Comparison of ENCODE assay signal across 8 cellular contexts in the genomic region with DNA sequence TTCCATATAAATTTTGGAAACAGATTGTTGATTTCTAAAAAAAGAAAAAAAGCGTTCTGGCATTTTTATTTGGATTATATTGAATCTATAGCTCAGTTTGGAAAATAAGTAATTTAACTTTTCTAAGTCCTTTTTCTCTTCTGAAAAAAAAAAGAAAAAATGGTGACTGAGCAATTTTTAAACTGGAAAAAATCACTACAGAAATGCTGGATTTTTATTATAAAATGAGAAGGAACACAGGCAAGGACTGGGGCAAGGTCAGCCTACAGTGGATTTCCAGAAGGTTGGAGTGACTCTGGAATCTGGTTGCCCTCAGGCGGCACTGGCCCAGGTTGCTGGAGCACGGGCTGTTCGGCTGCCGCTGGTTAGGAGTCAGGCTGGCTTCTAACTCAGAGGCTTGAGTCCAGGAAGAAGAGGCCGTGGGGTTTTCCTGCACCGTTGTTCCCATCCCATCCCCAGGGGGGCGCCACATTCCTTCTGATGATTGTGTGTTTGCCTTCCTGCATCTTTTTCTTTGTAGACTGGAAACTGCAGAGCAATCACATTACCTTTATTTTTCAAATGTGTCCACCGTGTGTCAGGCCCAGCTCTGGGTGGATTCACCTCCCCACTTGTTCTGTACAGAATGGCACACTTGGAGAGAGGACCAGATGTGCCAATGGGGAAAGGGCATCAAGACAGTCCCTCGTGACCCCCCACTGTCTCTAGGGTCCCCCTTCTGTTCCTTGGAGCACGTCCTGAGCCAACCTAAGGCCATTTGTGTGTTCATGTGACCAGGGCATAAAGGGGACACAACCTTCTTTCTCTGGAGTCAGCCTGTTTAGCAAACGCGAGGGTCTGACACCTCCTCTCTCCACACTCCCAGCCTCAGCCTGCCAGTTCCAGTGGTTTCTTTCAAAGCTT. TPM values are rescaled to one million over a fixed set of nuclear protein-coding genes. Genes with fewer than 3 reads are reported as not detected.
DNase-seq lines count a peak whose midpoint lies in the region; ATAC-seq, FAIRE-seq and TF ChIP-seq lines count a peak whose summit lies in the region.

No MANE protein-coding gene starts in this region.

- no peak overlapping the region for H3K4me3 Mint-ChIP-seq in endothelial cell (ENCODE audit: unreplicated experiment)
- no peak overlapping the region for H3K4me3 Mint-ChIP-seq in natural killer cell

- H3K36me3 Mint-ChIP-seq in endothelial cell (ENCODE audit: low read depth, unreplicated experiment) (no peaks in the 10 kb centered on the region), natural killer cell (no peaks in the 10 kb centered on the region)

- H3K27ac Mint-ChIP-seq in endothelial cell (ENCODE audit: unreplicated experiment) (no peak overlapping the region), natural killer cell (no peak overlapping the region)

- peak; percentile 36 to 58; a peak in 3 of 5 replicates for TF ChIP-seq RAD21 in A549 (conservative IDR thresholded peaks at IDR 0.05 in 1 of 2, IDR thresholded peaks at IDR 0.05 in 1 of 2)

- TF ChIP-seq POLR2A in A549 (IDR thresholded peaks at IDR 0.05; ENCODE audit: low read length) = no peak

- POLR2A ChIA-PET in A549 (lab: Yijun Ruan, JAX) = no interaction called here

- H3K4me1 Mint-ChIP-seq in endothelial cell (ENCODE audit: unreplicated experiment) (peaks cover 12% of the 10 kb centered on the region), natural killer cell (peaks cover 0 to 5% of the 10 kb centered on the region in 2 donors)

- H3K4me3 ChIP-seq in A549 = no peak overlapping the region
- H3K4me3 ChIP-seq in GM12875 (ENCODE audit: low read depth, low read length) = no peak overlapping the region
- H3K4me3 ChIP-seq in thoracic aorta = no peak overlapping the region

- TF ChIP-seq EP300 in A549 (IDR thresholded peaks at IDR 0.05) = no peak

- 40% methylated on average over 12 of the region's 13 CpGs for WGBS in A549 (ENCODE audit: missing lambda C conversion rate)

- TF ChIP-seq CTCF in A549 (IDR thresholded peaks at IDR 0.05) (peak; percentile 42), GM12875 (IDR thresholded peaks at IDR 0.05; ENCODE audit: borderline replicate concordance, insufficient read depth, low read depth, low read length) (peak; percentile 63), endothelial cell (IDR thresholded peaks at IDR 0.05; ENCODE audit: unreplicated experiment) (peak; percentile 78), natural killer cell (IDR thresholded peaks at IDR 0.05) (peak; percentile 45), thoracic aorta (IDR thresholded peaks at IDR 0.05) (peak; percentile 28)

- H3K27ac ChIP-seq in A549 = peak overlapping the region; percentile 3 to 63; a peak in 1 of 6 replicates
- no peak overlapping the region for H3K27ac ChIP-seq in thoracic aorta

- H3K4me1 ChIP-seq in A549 = 0 out of 3 replicates have a peak, but pooled peaks cover 8% of the 10 kb centered on the region
- no peaks in the 10 kb centered on the region for H3K4me1 ChIP-seq in thoracic aorta (ENCODE audit: control insufficient read depth in 1 of 2, low read depth in 2 of 2)

- peak overlapping the region; percentile 40; the same call in 2 of the 3 replicates for H3K4me2 ChIP-seq in A549

- intact Hi-C loops in natural killer cell (cut with micrococcal nuclease) = loop anchor here (10.0 kb wide), 1 partner anchor 575 kb away; no protein-coding TSS in a partner anchor

- H3K9me3 ChIP-seq in A549 (no peaks in the 10 kb centered on the region), thoracic aorta (no peaks in the 10 kb centered on the region)

- DNase-seq in A549 (ENCODE audit: low read depth in 1 of 2, low spot score in 1 of 2) (peak; percentile 35 to 67), NCI-H2227 (lab: John Stamatoyannopoulos, UW; ENCODE audit: unreplicated experiment) (peak; percentile 68), endothelial cell (ENCODE audit: low spot score) (peak; percentile 86), natural killer cell (peak; percentile 43), thoracic aorta (ENCODE audit: low spot score) (no peak)
- peak; percentile 71 to 76 for DNase-seq in activated CD4-positive, alpha-beta T cell treated with anti-CD3 and anti-CD28 coated beads, Interleukin-2, amount 50 U/mL, for 48 hours

- ATAC-seq in A549 = peak; percentile 25 to 62; a peak in 3 of 6 replicates
- peak in 2 of 3 donors; percentile 46 to 70 for ATAC-seq in natural killer cell
- ATAC-seq in thoracic aorta (ENCODE audit: insufficient number of reproducible peaks, low FRiP score, low read depth) = no peak
- ATAC-seq in GM19023 (IDR thresholded peaks at IDR 0.05; ENCODE audit: unreplicated experiment) = no peak

- H3K27me3 Mint-ChIP-seq in endothelial cell (ENCODE audit: unreplicated experiment) (peaks cover 16% of the 10 kb centered on the region), natural killer cell (ENCODE audit: low read depth in 2 of 2) (peaks cover 7 to 13% of the 10 kb centered on the region in 2 donors)

- H3K36me3 ChIP-seq in thoracic aorta = no peaks in the 10 kb centered on the region

- FAIRE-seq in A549 (lab: Jason Lieb, UNC) = no peak

- H3K27me3 ChIP-seq in thoracic aorta (replicated peaks; ENCODE audit: insufficient read depth) = no peaks in the 10 kb centered on the region

- CTCF ChIA-PET in A549 (lab: Yijun Ruan, JAX) = interaction anchor here (0.6 to 2.6 kb wide), 7 partner anchors 395 to 588 kb away, joined by 3 to 11 read pairs (median 3); no protein-coding TSS in a partner anchor

- H3K9me3 Mint-ChIP-seq in endothelial cell (ENCODE audit: unreplicated experiment) = no peaks in the 10 kb centered on the region
- H3K9me3 Mint-ChIP-seq in natural killer cell = no peaks in the 10 kb centered on the region

TF ChIP-seq in A549, 52 proteins besides CTCF, POLR2A, EP300 and RAD21:
- TF ChIP-seq MAFK (IDR thresholded peaks at IDR 0.05; ENCODE audit: partially characterized antibody) = peak; percentile 32
- no peak for TF ChIP-seq HOXA7 (CRISPR knock-in tag; IDR thresholded peaks at IDR 0.05)

RNA-seq across cellular contexts. Expression of a gene that starts 44.5 kb away (rescaled TPM):
- 125 and 132 TPM in 2 replicates for polyA plus RNA-seq in A549 (2011; rRNA removed)
- polyA plus RNA-seq in A549 (2012; cell fraction: cytosol; rRNA removed) = 70.0 and 94.7 TPM in 2 replicates
- polyA plus RNA-seq in A549 (2012; cell fraction: nucleus; rRNA removed) = 45.4 and 53.6 TPM in 2 replicates
- polyA plus RNA-seq in A549 (2017; fragmentation: RNase III; extraction: RNeasy Plus Mini Kit Qiagen cat#74134 plus additional on column Dnase treatment) = 93.1 to 99.6 TPM (median 93.4 TPM) in 3 replicates
- polyA minus RNA-seq in A549 (2011; rRNA and poly(A)+ RNA removed) = 38.5 and 41.4 TPM in 2 replicates
- total RNA-seq in endothelial cell (ENCODE audit: unreplicated experiment) = 73.6 TPM
- 100 to 1,000 TPM; 129 to 132 (median 130) TPM for total RNA-seq in natural killer cell
- 10 to 100 TPM; 70.4 to 86.4 TPM for total RNA-seq in thoracic aorta

Comparison
In these comparisons a context has a peak if more than half of its experiments do, and no peak if none do; other contexts are left out.
1. ATAC-seq: peak in A549 (2 of 2) and natural killer cell (2 of 3); none in thoracic aorta (single experiment) and GM19023 (single experiment).
2. H3K27ac ChIP-seq: peak in A549 (2 of 2); none in thoracic aorta (0 of 2).
3. CTCF ChIP-seq: peak in every context shown above with its lines; median percentile 78 in endothelial cell; 63 in GM12875; 45 in natural killer cell; 42 in A549; 28 in thoracic aorta.